Comparison of ENCODE assay signal across 18 cellular contexts in genomic region chr2:56133441-56133840, GRCh38. TPM values are rescaled to one million over a fixed set of nuclear protein-coding genes. Genes with fewer than 3 reads are reported as not detected.
"Had no signal": no experiment of that assay in that cellular context is flagged by ENCODE, and none has a peak within 500 bp of the region (broad histone marks: within the 10 kb centered on the region; RNA-seq: fewer than 3 reads in every experiment).

No MANE protein-coding gene starts in this region.

- DNase-seq: activated CD4-positive, alpha-beta T cell treated with anti-CD3 and anti-CD28 coated beads, Interleukin-2, amount 10 ng/mL, durations not matched to agents 24 days and 14 days; activated CD8-positive, alpha-beta T cell treated with anti-CD3 and anti-CD28 coated beads for 36 hours; activated gamma-delta T cell; activated naive CD4-positive, alpha-beta T cell treated with anti-CD3 and anti-CD28 coated beads, Interleukin-2, amount 50 U/mL, for 16 hours; activated naive CD8-positive, alpha-beta T cell treated with anti-CD3 and anti-CD28 coated beads, Interleukin-2, amount 50 U/mL, for 24 hours; effector CD4-positive, alpha-beta T cell; hippocampal formation; kidney glomerular epithelial cell; left lung; naive thymus-derived CD8-positive, alpha-beta T cell; stimulated activated CD4-positive, alpha-beta T cell treated with anti-CD3 and anti-CD28 coated beads, Interleukin-4, amount 100 ng/mL, for 24 hours; stimulated activated naive CD8-positive, alpha-beta T cell treated with anti-CD3 and anti-CD28 coated beads, Interleukin-15, Interleukin-2, amounts not matched to agents 100 U/mL and 50 U/mL, for 24 hours; T-helper 2 cell; upper lobe of left lung had no signal

- H3K27me3 Mint-ChIP-seq: activated CD4-positive, alpha-beta T cell treated with anti-CD3 and anti-CD28 coated beads, Interleukin-2, amount 10 ng/mL, durations not matched to agents 24 days and 14 days; activated CD8-positive, alpha-beta T cell treated with anti-CD3 and anti-CD28 coated beads for 36 hours; brain had no signal

- H3K27ac Mint-ChIP-seq: activated CD4-positive, alpha-beta T cell treated with anti-CD3 and anti-CD28 coated beads, Interleukin-2, amount 10 ng/mL, durations not matched to agents 24 days and 14 days; activated CD8-positive, alpha-beta T cell treated with anti-CD3 and anti-CD28 coated beads for 36 hours; activated naive CD8-positive, alpha-beta T cell treated with anti-CD3 and anti-CD28 coated beads, Interleukin-2, amount 50 U/mL, for 24 hours; activated T-helper 1 cell treated with anti-CD3 and anti-CD28 coated beads, Interleukin-12 subunit alpha, Interleukin-12 subunit beta, Interleukin-2, Interleukin-4 antibody, amounts not matched to agents 30 ng/mL and 10 ng/mL and 1 ng/mL, durations not matched to agents 14 hours and 24 hours and 36 hours; brain; naive thymus-derived CD8-positive, alpha-beta T cell; progenitor cell of endocrine pancreas had no signal

- H3K9me3 Mint-ChIP-seq: activated CD4-positive, alpha-beta T cell treated with anti-CD3 and anti-CD28 coated beads, Interleukin-2, amount 10 ng/mL, durations not matched to agents 24 days and 14 days; activated CD8-positive, alpha-beta T cell treated with anti-CD3 and anti-CD28 coated beads for 36 hours; activated naive CD8-positive, alpha-beta T cell treated with anti-CD3 and anti-CD28 coated beads, Interleukin-2, amount 50 U/mL, for 24 hours; activated T-helper 1 cell treated with anti-CD3 and anti-CD28 coated beads, Interleukin-12 subunit alpha, Interleukin-12 subunit beta, Interleukin-2, Interleukin-4 antibody, amounts not matched to agents 30 ng/mL and 10 ng/mL and 1 ng/mL, durations not matched to agents 14 hours and 24 hours and 36 hours had no signal

- H3K4me1 Mint-ChIP-seq: activated CD4-positive, alpha-beta T cell treated with anti-CD3 and anti-CD28 coated beads, Interleukin-2, amount 10 ng/mL, durations not matched to agents 24 days and 14 days; activated naive CD8-positive, alpha-beta T cell treated with anti-CD3 and anti-CD28 coated beads, Interleukin-2, amount 50 U/mL, for 24 hours; naive thymus-derived CD8-positive, alpha-beta T cell had no signal

- H3K4me3 Mint-ChIP-seq: activated CD4-positive, alpha-beta T cell treated with anti-CD3 and anti-CD28 coated beads, Interleukin-2, amount 10 ng/mL, durations not matched to agents 24 days and 14 days; activated CD8-positive, alpha-beta T cell treated with anti-CD3 and anti-CD28 coated beads for 36 hours; activated naive CD8-positive, alpha-beta T cell treated with anti-CD3 and anti-CD28 coated beads, Interleukin-2, amount 50 U/mL, for 24 hours; activated T-helper 1 cell treated with anti-CD3 and anti-CD28 coated beads, Interleukin-12 subunit alpha, Interleukin-12 subunit beta, Interleukin-2, Interleukin-4 antibody, amounts not matched to agents 30 ng/mL and 10 ng/mL and 1 ng/mL, durations not matched to agents 14 hours and 24 hours and 36 hours; brain; naive thymus-derived CD8-positive, alpha-beta T cell had no signal

- ATAC-seq: activated CD4-positive, CD25-positive, alpha-beta regulatory T cell treated with anti-CD3 and anti-CD28 coated beads, Interleukin-2, amount 50 U/mL, for 24 hours; activated CD8-positive, alpha-beta T cell treated with anti-CD3 and anti-CD28 coated beads for 36 hours; activated naive CD8-positive, alpha-beta T cell treated with anti-CD3 and anti-CD28 coated beads, Interleukin-2, amount 50 U/mL, for 24 hours; left lung; naive thymus-derived CD8-positive, alpha-beta T cell; stimulated activated naive CD8-positive, alpha-beta T cell treated with anti-CD3 and anti-CD28 coated beads, Interleukin-15, Interleukin-2, amounts not matched to agents 100 U/mL and 50 U/mL, for 24 hours had no signal

- H3K36me3 Mint-ChIP-seq: brain; naive thymus-derived CD8-positive, alpha-beta T cell had no signal

RNA-seq across cellular contexts. Expression of gene CCDC85A, which starts 50.3 kb away (rescaled TPM):
- total RNA-seq: activated CD4-positive, alpha-beta T cell treated with anti-CD3 and anti-CD28 coated beads, Interleukin-2, amount 10 ng/mL, durations not matched to agents 24 days and 14 days; activated CD8-positive, alpha-beta T cell treated with anti-CD3 and anti-CD28 coated beads for 36 hours; activated T-helper 1 cell treated with anti-CD3 and anti-CD28 coated beads, Interleukin-12 subunit alpha, Interleukin-12 subunit beta, Interleukin-2, Interleukin-4 antibody, amounts not matched to agents 30 ng/mL and 10 ng/mL and 1 ng/mL, durations not matched to agents 14 hours and 24 hours and 36 hours; naive thymus-derived CD8-positive, alpha-beta T cell had no signal
- polyA plus RNA-seq: naive thymus-derived CD8-positive, alpha-beta T cell had no signal
